Comparison of ENCODE assay signal across 8 cellular contexts in the genomic region with DNA sequence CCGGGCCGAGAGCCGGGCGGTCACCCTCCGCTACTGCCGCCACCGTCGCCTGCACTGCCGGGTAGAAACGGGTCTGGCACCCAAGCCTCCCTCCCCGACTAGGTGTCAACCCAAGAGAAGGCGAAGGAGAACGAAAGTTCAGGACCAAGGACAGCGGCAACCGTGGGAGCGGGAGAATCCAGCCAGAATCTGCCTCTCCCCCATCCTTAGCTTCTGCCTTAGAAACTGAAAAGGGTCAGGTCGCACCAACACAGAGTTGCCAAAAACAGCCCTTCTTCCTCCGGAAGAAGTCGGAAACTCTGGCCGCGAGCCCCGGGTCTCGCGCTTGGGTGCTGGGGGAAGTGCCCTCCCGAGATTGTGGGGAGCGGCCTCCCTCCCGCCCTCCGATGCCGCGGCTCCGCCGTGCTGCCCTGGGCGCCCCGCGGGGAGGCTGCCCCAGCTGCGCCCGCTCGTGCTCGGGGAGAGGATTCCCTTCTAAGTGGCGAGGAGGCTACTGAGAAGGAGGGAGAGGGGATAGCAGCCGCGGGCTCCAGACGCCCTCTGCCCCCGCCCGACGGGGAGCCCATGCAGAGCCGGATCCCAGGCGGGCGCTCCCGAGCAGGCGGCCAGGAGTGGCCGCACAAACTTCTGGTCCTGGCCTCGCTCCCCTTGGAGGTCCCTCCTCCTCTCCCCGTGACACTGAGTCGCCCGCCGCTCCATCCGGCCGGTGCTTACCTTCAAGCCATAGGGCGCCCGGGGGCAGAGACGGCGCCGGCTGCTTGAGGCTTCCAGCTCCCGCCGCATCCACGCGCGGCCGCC. TPM values are rescaled to one million over a fixed set of nuclear protein-coding genes. Genes with fewer than 3 reads are reported as not detected.
DNase-seq lines count a peak whose midpoint lies in the region; ATAC-seq and TF ChIP-seq lines count a peak whose summit lies in the region.

No MANE protein-coding gene starts in this region.

- H3K9me3 ChIP-seq in NT2/D1 (ENCODE audit: insufficient read depth, low read length) (no peaks in the 10 kb centered on the region), gastroesophageal sphincter (no peaks in the 10 kb centered on the region), upper lobe of left lung (no peaks in the 10 kb centered on the region)

- TF ChIP-seq EP300 in gastroesophageal sphincter (IDR thresholded peaks at IDR 0.05) (no peak), upper lobe of left lung (IDR thresholded peaks at IDR 0.05) (no peak)

- WGBS in gastroesophageal sphincter (ENCODE audit: low coverage in 1 of 2), 2 donors, result no CpG with 5 or more reads among the region's 70 CpGs
- 2 to 4% methylated on average over 21 to 29 of the region's 70 CpGs for WGBS in upper lobe of left lung, 2 donors

- no peak for TF ChIP-seq POLR2A in gastroesophageal sphincter (IDR thresholded peaks at IDR 0.05)
- TF ChIP-seq POLR2A in upper lobe of left lung (IDR thresholded peaks at IDR 0.05), result no peak

- H3K4me1 ChIP-seq in NT2/D1 (ENCODE audit: insufficient read depth, insufficient read length), result peaks cover 5% of the 10 kb centered on the region
- H3K4me1 ChIP-seq in gastroesophageal sphincter, result peaks cover 0 to 18% (median 4%) of the 10 kb centered on the region in 3 donors
- H3K4me1 ChIP-seq in upper lobe of left lung, result peaks cover 0 to 15% (median 3%) of the 10 kb centered on the region in 4 donors

- H3K36me3 ChIP-seq in NT2/D1 (ENCODE audit: insufficient read depth, insufficient read length, low read length) (no peaks in the 10 kb centered on the region), gastroesophageal sphincter (no peaks in the 10 kb centered on the region), upper lobe of left lung (no peaks in the 10 kb centered on the region)

- H3K4me3 ChIP-seq in NT2/D1 (ENCODE audit: insufficient read length, low read depth), result peak overlapping the region; percentile 32
- peak overlapping the region in 1 of 2 donors; percentile 33 for H3K4me3 ChIP-seq in gastroesophageal sphincter
- H3K4me3 ChIP-seq in upper lobe of left lung, result peak overlapping the region in 1 of 4 donors; percentile 6

- H3K9ac ChIP-seq in NT2/D1 (ENCODE audit: insufficient read length, low read depth), result no peak overlapping the region

- peaks cover 55% of the 10 kb centered on the region for H3K27me3 ChIP-seq in NT2/D1 (ENCODE audit: insufficient read depth, insufficient read length)
- peaks cover 99% of the 10 kb centered on the region for H3K27me3 ChIP-seq in gastroesophageal sphincter
- H3K27me3 ChIP-seq in upper lobe of left lung, result peaks cover 0 to 26% (median 10%) of the 10 kb centered on the region in 4 donors

- ATAC-seq in gastroesophageal sphincter (peak; percentile 66), omental fat pad (ENCODE audit: low FRiP score) (peak; percentile 21), upper lobe of left lung (ENCODE audit: low FRiP score in 2 of 2) (peak; percentile 62 to 83), GM18868 (IDR thresholded peaks at IDR 0.05; ENCODE audit: unreplicated experiment) (no peak)

- DNase-seq in NCI-H2107 treated with DMSO at 0.1 percent for 48 hours (lab: John Stamatoyannopoulos, UW; ENCODE audit: unreplicated experiment) (peak; percentile 5), NCI-H2107 (lab: John Stamatoyannopoulos, UW) (no peak), NT2/D1 (ENCODE audit: low read depth, low spot score) (peak; percentile 82), omental fat pad (ENCODE audit: low spot score) (peak; percentile 41), upper lobe of left lung (peak; percentile 48 to 73)
- peak; percentile 76 for DNase-seq in activated effector memory CD4-positive, alpha-beta T cell treated with anti-CD3 and anti-CD28 coated beads, Interleukin-2, amount 50 U/mL, for 16 hours

- H3K27ac ChIP-seq in gastroesophageal sphincter (no peak overlapping the region), upper lobe of left lung (no peak overlapping the region)

- TF ChIP-seq CTCF in gastroesophageal sphincter (IDR thresholded peaks at IDR 0.05) (no peak), omental fat pad (IDR thresholded peaks at IDR 0.05) (no peak), upper lobe of left lung (IDR thresholded peaks at IDR 0.05) (no peak)

RNA-seq across cellular contexts. Expression of gene DRD2, which starts 0.6 kb away (rescaled TPM):
- total RNA-seq in gastroesophageal sphincter, result under 1 TPM in 2 of 4 donors, not detected in 2; 0.13 to 0.35 TPM
- total RNA-seq in omental fat pad, result under 1 TPM in 1 of 4 donors, not detected in 3; 0.28 TPM
- under 1 TPM in 1 of 6 donors, not detected in 5; 0.13 TPM for total RNA-seq in upper lobe of left lung
